26 cellular contexts compared by ENCODE assay signal in the genomic region with DNA sequence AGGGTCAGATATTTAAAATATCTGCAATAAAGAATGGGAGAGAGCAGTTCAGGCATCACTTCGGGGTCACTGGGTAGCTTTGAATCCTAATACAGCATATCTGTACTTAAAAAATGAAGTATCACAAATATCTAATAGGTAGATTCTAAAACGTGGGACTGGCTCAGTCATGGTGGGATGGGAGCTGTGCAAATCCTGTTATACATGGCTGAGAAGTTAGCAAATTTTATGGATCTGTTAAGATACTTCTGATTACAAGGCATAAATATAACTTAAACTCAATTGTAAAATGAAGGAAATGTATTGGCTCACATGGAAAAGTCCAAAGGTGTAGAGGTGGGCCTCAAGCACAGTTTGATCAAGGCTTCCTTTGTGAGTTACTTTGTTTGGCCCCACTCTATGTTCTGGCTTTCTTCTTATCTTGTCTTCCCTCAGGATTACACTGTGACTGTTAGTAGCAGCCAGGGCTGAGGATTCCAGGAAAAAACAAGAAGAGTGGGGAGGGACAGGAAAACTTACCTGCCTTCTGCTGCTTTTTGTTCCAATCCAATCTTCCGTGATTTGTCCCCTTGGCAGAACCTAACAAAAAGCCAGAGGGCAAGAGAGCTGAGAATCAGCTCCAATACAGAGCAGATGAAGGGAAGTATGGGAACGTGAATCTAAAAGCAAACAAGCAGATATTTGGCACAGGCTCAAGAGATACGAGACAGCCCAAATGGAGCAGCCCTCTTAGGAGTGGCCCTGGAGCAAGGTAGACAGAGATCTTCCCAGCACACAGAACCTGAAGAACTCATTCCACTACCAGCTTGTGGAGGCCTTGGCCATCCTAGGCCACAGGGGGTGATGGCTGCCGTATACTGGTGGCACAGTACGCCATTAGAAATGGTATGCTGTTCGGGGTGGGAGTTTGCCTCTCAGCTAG. TPM values are rescaled to one million over a fixed set of nuclear protein-coding genes. Genes with fewer than 3 reads are reported as not detected.
A peak's percentile ranks its signal among the peaks of the same experiment; 100 is the strongest.
DNase-seq lines count a peak whose midpoint lies in the region; ATAC-seq and TF ChIP-seq lines count a peak whose summit lies in the region.
"Had no signal": no experiment of that assay in that cellular context is flagged by ENCODE, and none has a peak within 500 bp of the region (broad histone marks: within the 10 kb centered on the region; RNA-seq: fewer than 3 reads in every experiment).

No MANE protein-coding gene starts in this region.

- DNase-seq in heart left ventricle, result no peak
- DNase-seq in left ventricle myocardium inferior, result no peak
- no peak for DNase-seq in left lobe of liver (ENCODE audit: low spot score)
- DNase-seq in neuronal stem cell (ENCODE audit: low spot score), result no peak
- DNase-seq in central memory CD4-positive, alpha-beta T cell, result no peak
- DNase-seq: CD4-positive, CD25-positive, alpha-beta regulatory T cell; DMS53; KBM-7; MV-4-11; NCI-H1105; NCI-H1436 treated with DMSO at 0.1 percent for 48 hours; NCI-H1930; NCI-H446 treated with DMSO at 0.1 percent for 48 hours; NCI-H526; PC-9; SHP77 had no signal

- no peak overlapping the region for H3K4ac ChIP-seq in neuronal stem cell (ENCODE audit: low read length)

- no peak overlapping the region for H3K9ac ChIP-seq in neuronal stem cell (ENCODE audit: low read depth, low read length, poor library complexity)

- peak in 3 of 4 donors; percentile 32 to 43 (median 37) for ATAC-seq in heart left ventricle
- peak; percentile 73 for ATAC-seq in left lobe of liver
- no peak for ATAC-seq in HG02798 (IDR thresholded peaks at IDR 0.05; ENCODE audit: poor library complexity, unreplicated experiment)
- ATAC-seq: GM12878, HCT116 had no signal

- H3K4me1 ChIP-seq in heart left ventricle (peaks cover 0 to 21% (median 1%) of the 10 kb centered on the region in 12 donors), left ventricle myocardium inferior (peaks cover 16% of the 10 kb centered on the region), neuronal stem cell (ENCODE audit: control insufficient read depth in 2 of 2, insufficient read depth in 1 of 2, low read depth in 1 of 2, low read length in 2 of 2) (peaks cover 0 to 1% of the 10 kb centered on the region in 2 donors)

- no peak for TF ChIP-seq POLR2A in heart left ventricle (IDR thresholded peaks at IDR 0.05)

- no peak overlapping the region for H2BK15ac ChIP-seq in neuronal stem cell (ENCODE audit: low read length)

- H3K27me3 ChIP-seq in heart left ventricle (peaks cover 0 to 4% (median under 1%) of the 10 kb centered on the region in 9 donors), left ventricle myocardium inferior (ENCODE audit: low read depth) (peaks cover 11% of the 10 kb centered on the region), neuronal stem cell (ENCODE audit: control insufficient read depth in 3 of 3, insufficient read depth in 3 of 3, low read depth in 1 of 3, low read length in 3 of 3) (peaks cover 0 to 9% (median 2%) of the 10 kb centered on the region in 3 experiments)

- H2BK120ac ChIP-seq in neuronal stem cell (ENCODE audit: low read depth, low read length), result no peak overlapping the region

- no peak overlapping the region for H2BK12ac ChIP-seq in neuronal stem cell (ENCODE audit: low read length)

- no peak overlapping the region for H2AFZ ChIP-seq in neuronal stem cell (ENCODE audit: low read length)
- H2AFZ ChIP-seq: PC-9 had no signal

- H3K23ac ChIP-seq in neuronal stem cell (ENCODE audit: low read depth, low read length, poor library complexity), result no peak overlapping the region

- WGBS in heart left ventricle, 4 donors, result 63 to 66% (median 64%) methylated on average over 8 of the region's 8 CpGs
- no CpG with 5 or more reads among the region's 8 CpGs for WGBS in neuronal stem cell (ENCODE audit: extremely low coverage in 2 of 2, insufficient read length in 2 of 2, insufficient replicate concordance in 1 of 2), 2 donors

- H3K9me3 ChIP-seq in heart left ventricle (no peaks in the 10 kb centered on the region), left ventricle myocardium inferior (replicated peaks) (no peaks in the 10 kb centered on the region), neuronal stem cell (replicated peaks in 1 of 2; ENCODE audit: control insufficient read depth in 2 of 2, insufficient read depth in 1 of 2, low read depth in 1 of 2, low read length in 2 of 2) (no peaks in the 10 kb centered on the region)

- H3K36me3 ChIP-seq in heart left ventricle (no peaks in the 10 kb centered on the region), left ventricle myocardium inferior (no peaks in the 10 kb centered on the region), neuronal stem cell (replicated peaks in 1 of 2; ENCODE audit: control insufficient read depth in 2 of 2, insufficient read depth in 2 of 2, low read length in 2 of 2) (no peaks in the 10 kb centered on the region)

- no peak overlapping the region for H2AK5ac ChIP-seq in neuronal stem cell (ENCODE audit: low read depth, low read length)

- H4K8ac ChIP-seq in neuronal stem cell (ENCODE audit: low read depth, low read length), result peak overlapping the region; percentile 95

- H3K4me2 ChIP-seq in neuronal stem cell (ENCODE audit: insufficient read depth, low read length, poor library complexity, severe bottlenecking), result no peak overlapping the region
- H3K4me2 ChIP-seq: PC-9 had no signal

- H3K14ac ChIP-seq in neuronal stem cell (ENCODE audit: low read length), result no peak overlapping the region

- no peak for TF ChIP-seq CTCF in heart left ventricle (IDR thresholded peaks at IDR 0.05)
- TF ChIP-seq CTCF in left ventricle myocardium inferior (IDR thresholded peaks at IDR 0.05; ENCODE audit: borderline replicate concordance), result no peak
- TF ChIP-seq CTCF in VCaP (conservative IDR thresholded peaks at IDR 0.05), result no peak

- no peak overlapping the region for H2BK5ac ChIP-seq in neuronal stem cell (ENCODE audit: low read length)

- H3K27ac ChIP-seq in heart left ventricle (no peak overlapping the region), left ventricle myocardium inferior (replicated peaks) (no peak overlapping the region), VCaP (peak overlapping the region; percentile 7; the same call in 1 of the 2 replicates), neuronal stem cell (replicated peaks; ENCODE audit: low read length) (no peak overlapping the region)
- H3K27ac ChIP-seq: PC-9 had no signal

- intact Hi-C loops in heart left ventricle (cut with DNase I), result no loop called here
- intact Hi-C loops in left ventricle myocardium inferior (cut with micrococcal nuclease), result no loop called here

- no peaks in the 10 kb centered on the region for H3K79me1 ChIP-seq in neuronal stem cell (ENCODE audit: low read depth, low read length)

- no peak overlapping the region for H4K91ac ChIP-seq in neuronal stem cell (ENCODE audit: low read depth, low read length, poor library complexity)

- peak overlapping the region; percentile 34 for H3K18ac ChIP-seq in neuronal stem cell (ENCODE audit: low read length)

- H3K4me3 ChIP-seq in heart left ventricle, result no peak overlapping the region
- no peak overlapping the region for H3K4me3 ChIP-seq in left ventricle myocardium inferior
- no peak overlapping the region for H3K4me3 ChIP-seq in neuronal stem cell (ENCODE audit: low read length in 2 of 2)
- H3K4me3 ChIP-seq: GM12878, PC-9 had no signal

RNA-seq across cellular contexts. Expression of a gene that starts 10.9 kb away (rescaled TPM):
- 10 to 100 TPM; 11.0 to 20.5 (median 14.7) TPM for total RNA-seq in heart left ventricle
- 1 to 10 TPM; 5.0 to 7.8 TPM for polyA plus RNA-seq in heart left ventricle
- total RNA-seq in left ventricle myocardium inferior, result 15.3 TPM
- total RNA-seq in left lobe of liver, result 11.5 TPM
- polyA plus RNA-seq in neuronal stem cell (2013, experiment 1 of 2), result 3.6 TPM
- 3.6 TPM for polyA plus RNA-seq in neuronal stem cell (2013, experiment 2 of 2)
- total RNA-seq: A172; CD4-positive, CD25-positive, alpha-beta regulatory T cell; GM12878; HT1080; LHCN-M2; MCF 10A; PC-9; RPMI7951 had no signal
- polyA plus RNA-seq: BJ; CD4-positive, CD25-positive, alpha-beta regulatory T cell; GM12878 had no signal

RNA-seq across cellular contexts. Expression of a gene that starts 48.8 kb away (rescaled TPM):
- total RNA-seq in heart left ventricle (10 to 100 TPM; 25.8 to 42.0 (median 33.5) TPM), left ventricle myocardium inferior (43.7 TPM), left lobe of liver (25.6 TPM)
- polyA plus RNA-seq in heart left ventricle, result 10 to 100 TPM; 17.4 to 21.1 TPM
- 89.9 TPM for polyA plus RNA-seq in neuronal stem cell (2013, experiment 1 of 2)
- polyA plus RNA-seq in neuronal stem cell (2013, experiment 2 of 2), result 98.6 TPM
